16 cellular contexts compared by ENCODE assay signal in the genomic region with DNA sequence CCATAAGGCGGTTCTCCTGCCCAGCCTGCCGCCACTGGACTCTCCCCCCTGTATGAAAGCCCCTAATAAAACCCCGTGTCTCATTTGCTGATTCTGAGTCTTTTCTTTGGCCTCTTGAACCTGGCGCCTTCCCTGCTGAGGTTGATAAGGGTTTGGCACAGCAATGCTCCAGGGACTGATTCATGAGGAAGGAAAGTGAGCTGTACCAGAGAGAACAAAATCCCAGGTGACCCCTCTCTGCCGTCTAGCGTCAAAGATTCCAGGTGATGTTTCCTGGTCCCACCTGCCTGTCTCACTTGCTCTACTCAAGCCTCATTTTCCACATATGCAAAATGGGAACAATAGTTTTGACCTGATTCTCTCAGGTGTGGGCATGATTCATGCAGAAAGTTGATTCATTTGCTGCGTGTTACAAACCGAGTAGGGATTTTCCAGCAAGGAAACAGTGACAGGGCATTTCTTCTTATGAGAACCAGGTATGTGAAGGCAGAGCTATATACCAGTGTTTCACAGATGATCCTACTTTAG.
DNase-seq lines count a peak whose midpoint lies in the region; ATAC-seq, FAIRE-seq and TF ChIP-seq lines count a peak whose summit lies in the region.
"Had no signal": no experiment of that assay in that cellular context is flagged by ENCODE, and none has a peak within 500 bp of the region (broad histone marks: within the 10 kb centered on the region; RNA-seq: fewer than 3 reads in every experiment).

No MANE protein-coding gene starts in this region.

- H3K4me1 Mint-ChIP-seq in CD14-positive monocyte, result no peaks in the 10 kb centered on the region
- H3K4me1 Mint-ChIP-seq: WTC11 had no signal

- RAD21 ChIA-PET in HCT116 (lab: Charles Lee; ENCODE audit: low non-redundant PET in 1 of 2, low total read pairs in 2 of 2, uncharacterized antibody in 2 of 2, unreplicated experiment in 2 of 2), result no interaction called here

- peaks cover 2 to 19% (median 7%) of the 10 kb centered on the region in 7 donors for H3K9me3 Mint-ChIP-seq in CD14-positive monocyte

- H3K9me3 ChIP-seq in HCT116 (ENCODE audit: control insufficient read depth in 1 of 2, insufficient read depth in 1 of 2, low read depth in 1 of 2, low read length in 2 of 2) (no peaks in the 10 kb centered on the region; a peak in 1 of 4 replicates), RWPE2 (ENCODE audit: severe bottlenecking) (no peaks in the 10 kb centered on the region), keratinocyte (ENCODE audit: control insufficient read depth, low read depth, low read length) (peaks cover 4% of the 10 kb centered on the region), OCI-LY7 (ENCODE audit: low read length) (no peaks in the 10 kb centered on the region)
- H3K9me3 ChIP-seq: tibial artery had no signal

- H2AFZ ChIP-seq in HCT116 (ENCODE audit: low read depth, low read length, poor library complexity, severe bottlenecking) (peak overlapping the region; percentile 50), keratinocyte (ENCODE audit: control insufficient read depth, low read length) (peak overlapping the region; percentile 29), OCI-LY7 (ENCODE audit: low read length) (no peak overlapping the region)

- no peak overlapping the region for H3K4me3 Mint-ChIP-seq in CD14-positive monocyte
- H3K4me3 Mint-ChIP-seq: T-helper 1 cell treated with Interleukin-12 subunit alpha and Interleukin-12 subunit beta and Interleukin-4 antibody, amounts not matched to agents 30 μg/mL and 1 μg/mL, for 36 hours; WTC11 had no signal

- H3K27ac ChIP-seq in HCT116 (ENCODE audit: low read depth, low read length), result peak overlapping the region; percentile 74
- peak overlapping the region; percentile 63 for H3K27ac ChIP-seq in RWPE2 (ENCODE audit: poor library complexity, severe bottlenecking)
- H3K27ac ChIP-seq in keratinocyte (ENCODE audit: control insufficient read depth, insufficient read depth, low read length), result peak overlapping the region; percentile 100
- no peak overlapping the region for H3K27ac ChIP-seq in OCI-LY7 (ENCODE audit: low read depth, low read length, poor library complexity, severe bottlenecking)
- H3K27ac ChIP-seq: tibial artery had no signal

- ATAC-seq in HCT116 (peak; percentile 74), RWPE2 (ENCODE audit: low read depth) (peak; percentile 57), HG03571 (IDR thresholded peaks at IDR 0.05; ENCODE audit: unreplicated experiment) (no peak)
- ATAC-seq: WTC11 had no signal

- H3K4me3 ChIP-seq in HCT116 (replicated peaks in 1 of 2; ENCODE audit: low read depth in 1 of 2, low read length in 2 of 2) (peak overlapping the region; percentile 25 to 45), RWPE2 (ENCODE audit: severe bottlenecking) (no peak overlapping the region), keratinocyte (ENCODE audit: control insufficient read depth in 2 of 3, extremely low read depth in 1 of 3, insufficient read depth in 2 of 3, low read depth in 1 of 3, low read length in 3 of 3) (peak overlapping the region in 2 of 3 experiments; percentile 15 to 44), OCI-LY7 (ENCODE audit: low read depth, low read length, poor library complexity, severe bottlenecking) (no peak overlapping the region)
- H3K4me3 ChIP-seq: tibial artery had no signal

- CTCF ChIA-PET in HCT116 (lab: Charles Lee) (no interaction called here), OCI-LY7 (lab: Charles Lee; ENCODE audit: unreplicated experiment) (no interaction called here)

- H3K9me2 ChIP-seq in HCT116 (ENCODE audit: insufficient read depth), result no peaks in the 10 kb centered on the region
- H3K9me2 ChIP-seq in OCI-LY7 (ENCODE audit: insufficient read depth, low read length), result no peaks in the 10 kb centered on the region

- H3K36me3 ChIP-seq in HCT116 (ENCODE audit: control insufficient read depth in 1 of 2, insufficient read depth in 2 of 2, low read length in 2 of 2), result no peaks in the 10 kb centered on the region
- H3K36me3 ChIP-seq in RWPE2 (ENCODE audit: low read depth), result no peaks in the 10 kb centered on the region
- H3K36me3 ChIP-seq in keratinocyte (ENCODE audit: control insufficient read depth in 2 of 2, extremely low read depth in 1 of 2, insufficient read depth in 2 of 2, low read length in 2 of 2), result no peaks in the 10 kb centered on the region
- no peaks in the 10 kb centered on the region for H3K36me3 ChIP-seq in OCI-LY7 (ENCODE audit: insufficient read depth, low read length)
- H3K36me3 ChIP-seq: tibial artery had no signal

- TF ChIP-seq CTCF in HCT116 (IDR thresholded peaks at IDR 0.05 in 2 of 3, conservative IDR thresholded peaks at IDR 0.05 in 1 of 3; ENCODE audit: borderline replicate concordance in 1 of 3, insufficient read depth in 1 of 3, low read depth in 2 of 3, low read length in 2 of 3) (no peak), RWPE2 (IDR thresholded peaks at IDR 0.05; ENCODE audit: poor library complexity, severe bottlenecking) (no peak), keratinocyte (optimal IDR thresholded peaks at IDR 0.05 in 1 of 3, IDR thresholded peaks at IDR 0.05 in 1 of 3, conservative IDR thresholded peaks at IDR 0.05 in 1 of 3; ENCODE audit: extremely low read depth in 1 of 3, insufficient read depth in 2 of 3, low read length in 3 of 3) (peak in 2 of 3 experiments; percentile 10 to 25), CD14-positive monocyte (IDR thresholded peaks at IDR 0.05) (no peak), OCI-LY7 (conservative IDR thresholded peaks at IDR 0.05; ENCODE audit: low read length) (no peak)

- FAIRE-seq in keratinocyte (lab: Jason Lieb, UNC), result peak; percentile 87
- FAIRE-seq: endothelial cell of umbilical vein had no signal

- H3K9ac ChIP-seq in HCT116 (ENCODE audit: low read length) (peak overlapping the region; percentile 66), keratinocyte (ENCODE audit: control insufficient read depth, extremely low read depth, insufficient read depth, low read length) (peak overlapping the region; percentile 92)

- no peak for TF ChIP-seq POLR2A in HCT116 (IDR thresholded peaks at IDR 0.05; ENCODE audit: borderline replicate concordance, extremely low read depth, insufficient read depth, insufficient read length)

- dilution Hi-C loops in keratinocyte (cut with MboI; ENCODE audit: extremely low pct_ligation_motif_present, low sequenced_read_pairs), result no loop called here

- peaks cover 0 to 3% (median 0%) of the 10 kb centered on the region in 3 donors for H3K27me3 Mint-ChIP-seq in CD14-positive monocyte (ENCODE audit: low read depth in 3 of 3)

- TF ChIP-seq RAD21 in HCT116 (IDR thresholded peaks at IDR 0.05; ENCODE audit: low read depth), result peak; percentile 38; the same call in 1 of the 2 replicates

- peak; percentile 47 for DNase-seq in HCT116 (ENCODE audit: low read depth, low spot score)
- DNase-seq in RWPE2 (ENCODE audit: low spot score), result no peak
- DNase-seq in keratinocyte (ENCODE audit: low read depth, low spot score), result peak; percentile 95
- DNase-seq in renal cortical epithelial cell (ENCODE audit: low read depth), result peak; percentile 92
- DNase-seq in UCSD-AML1 (lab: John Stamatoyannopoulos, UW; ENCODE audit: unreplicated experiment), result no peak
- DNase-seq in CD14-positive monocyte (ENCODE audit: low spot score), result no peak
- no peak for DNase-seq in OCI-LY7 (ENCODE audit: low spot score)
- DNase-seq: amygdala, NCI-H2081 treated with DMSO at 0.1 percent for 48 hours, NCI-H774, RPMI8226, tibial artery had no signal

- H3K4me2 ChIP-seq in HCT116 (ENCODE audit: low read length) (peak overlapping the region; percentile 76), keratinocyte (ENCODE audit: control insufficient read depth, extremely low read depth, insufficient read depth, low read depth, low read length) (peak overlapping the region; percentile 81), OCI-LY7 (ENCODE audit: low read length) (no peak overlapping the region)

- H3K4me1 ChIP-seq in HCT116 (ENCODE audit: control insufficient read depth in 1 of 2, insufficient read depth in 2 of 2, low read length in 2 of 2) (peaks cover 18 to 33% of the 10 kb centered on the region in 2 experiments), RWPE2 (ENCODE audit: insufficient read depth, poor library complexity, severe bottlenecking) (peaks cover 28% of the 10 kb centered on the region), keratinocyte (ENCODE audit: control insufficient read depth, extremely low read depth, insufficient read depth, low read length) (peaks cover 39% of the 10 kb centered on the region), OCI-LY7 (ENCODE audit: insufficient read depth, low read length, poor library complexity, severe bottlenecking) (no peaks in the 10 kb centered on the region)
- H3K4me1 ChIP-seq: tibial artery had no signal

- no peaks in the 10 kb centered on the region for H4K20me1 ChIP-seq in HCT116 (ENCODE audit: insufficient read depth)
- no peaks in the 10 kb centered on the region for H4K20me1 ChIP-seq in keratinocyte (ENCODE audit: control insufficient read depth, extremely low read depth, insufficient read depth, low read length)
- H4K20me1 ChIP-seq in OCI-LY7 (ENCODE audit: insufficient read depth, low read length), result no peaks in the 10 kb centered on the region

- BruUV-seq in HCT116 (replicated peaks; lab: Mats Ljungman, UMichigan) (no TSS peak), OCI-LY7 (replicated peaks; lab: Mats Ljungman, UMichigan) (no TSS peak)

- POLR2A ChIA-PET in HCT116 (lab: Charles Lee), result no interaction called here
- POLR2A ChIA-PET in OCI-LY7 (lab: Charles Lee), result no interaction called here

- intact Hi-C loops in HCT116 (cut with micrococcal nuclease), result loop anchor here (2.0 to 5.0 kb wide), 2 partner anchors 101 to 107 kb away; no protein-coding TSS in a partner anchor
- intact Hi-C loops in CD14-positive monocyte (cut with micrococcal nuclease), result no loop called here
- intact Hi-C loops in OCI-LY7 (cut with micrococcal nuclease; ENCODE audit: unreplicated experiment), result no loop called here

- H3K9me1 ChIP-seq in keratinocyte (ENCODE audit: control insufficient read depth, extremely low read depth, insufficient read depth, low read length), result no peaks in the 10 kb centered on the region

- no peaks in the 10 kb centered on the region for H3K36me3 Mint-ChIP-seq in CD14-positive monocyte

- no peaks in the 10 kb centered on the region for H3K79me2 ChIP-seq in HCT116 (ENCODE audit: insufficient read depth, low read length)
- H3K79me2 ChIP-seq in keratinocyte (ENCODE audit: control insufficient read depth, insufficient read depth, low read length), result no peaks in the 10 kb centered on the region
- no peaks in the 10 kb centered on the region for H3K79me2 ChIP-seq in OCI-LY7 (ENCODE audit: insufficient read depth, low read depth, low read length)

- no peaks in the 10 kb centered on the region for H3K27me3 ChIP-seq in HCT116 (ENCODE audit: insufficient read depth, low read length)
- H3K27me3 ChIP-seq in RWPE2 (ENCODE audit: insufficient read depth, poor library complexity, severe bottlenecking), result no peaks in the 10 kb centered on the region
- no peaks in the 10 kb centered on the region for H3K27me3 ChIP-seq in keratinocyte (ENCODE audit: control insufficient read depth, extremely low read depth, insufficient read depth, low read length)
- H3K27me3 ChIP-seq: tibial artery had no signal

- H3K27ac Mint-ChIP-seq in CD14-positive monocyte, result no peak overlapping the region
- H3K27ac Mint-ChIP-seq: T-helper 1 cell treated with Interleukin-12 subunit alpha and Interleukin-12 subunit beta and Interleukin-4 antibody, amounts not matched to agents 30 μg/mL and 1 μg/mL, for 36 hours; WTC11 had no signal

TF ChIP-seq in HCT116, 20 proteins besides CTCF, POLR2A, EP300 and RAD21 (continues in another document):
- TF ChIP-seq SP1 (IDR thresholded peaks at IDR 0.05; ENCODE audit: low read depth) (peak; percentile 61), JUND (IDR thresholded peaks at IDR 0.05) (peak; percentile 75)

Comparison
In these comparisons a context has a peak if more than half of its experiments do, and no peak if none do; other contexts are left out.
1. DNase-seq: peak in HCT116 (single experiment), keratinocyte (single experiment) and renal cortical epithelial cell (single experiment); none in RWPE2 (single experiment), UCSD-AML1 (single experiment), CD14-positive monocyte (single experiment) and OCI-LY7 (single experiment).
2. H3K4me3 ChIP-seq: peak in HCT116 (2 of 2) and keratinocyte (2 of 3); none in RWPE2 (single experiment) and OCI-LY7 (single experiment).
3. CTCF ChIP-seq: peak in keratinocyte (2 of 3); none in HCT116 (0 of 3), RWPE2 (single experiment), CD14-positive monocyte (single experiment) and OCI-LY7 (single experiment).